In the genomic region with DNA sequence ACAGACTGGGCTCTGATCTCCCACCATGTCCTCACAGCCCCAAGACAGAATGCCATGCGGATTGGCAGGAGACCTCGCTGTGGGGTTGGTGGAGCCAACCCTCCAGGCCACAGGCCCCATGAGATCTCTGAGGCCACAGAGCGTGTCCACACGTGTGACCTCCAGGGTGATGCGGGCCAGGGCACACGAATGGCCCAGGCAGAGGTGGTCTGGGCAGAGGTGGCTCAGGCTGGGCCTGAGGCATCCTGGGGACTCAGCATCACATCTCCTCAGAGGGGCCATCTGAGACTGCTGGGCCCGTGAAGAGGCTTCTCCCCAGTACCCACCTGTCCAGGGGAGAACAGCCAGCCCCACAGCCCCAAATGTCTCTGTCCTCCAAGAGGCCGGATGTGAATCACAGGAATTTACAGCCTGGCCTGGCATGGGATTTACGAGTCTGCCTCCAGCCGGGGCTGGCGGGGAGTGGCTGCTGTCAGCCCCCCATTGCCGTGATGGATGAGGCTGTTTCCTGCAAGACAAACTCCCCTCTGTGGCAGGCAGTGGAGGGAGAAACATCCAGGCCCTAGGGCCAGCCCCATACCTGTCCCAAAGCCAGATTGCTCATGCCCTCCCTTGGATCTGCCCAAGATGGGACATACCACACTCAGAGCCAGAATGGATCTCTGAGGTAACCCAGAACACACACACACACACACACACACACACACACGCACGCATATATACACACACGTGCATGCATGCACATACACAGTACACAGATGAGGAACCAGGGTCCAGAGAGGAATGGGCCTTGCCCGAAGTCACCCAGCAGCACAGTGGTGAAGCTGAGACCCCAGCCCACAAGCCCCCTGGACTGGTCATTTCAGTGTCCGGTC, we compare ENCODE assay signal across 1 cellular context.
TF ChIP-seq lines count a peak whose summit lies in the region.

No MANE protein-coding gene starts in this region.

TF ChIP-seq in HEK293, 187 proteins besides CTCF, POLR2A, EP300 and RAD21 (continued from another document):
- TF ChIP-seq PRDM2 (tag by site-specific recombination; IDR thresholded peaks at IDR 0.05; ENCODE audit: borderline replicate concordance) = 0 out of 2 replicates have a peak, but pooled peaks have one; percentile 39
- TF ChIP-seq ZSCAN4 (tag by site-specific recombination; IDR thresholded peaks at IDR 0.05) = peak; percentile 88
- TF ChIP-seq GLIS2 (tag by site-specific recombination; IDR thresholded peaks at IDR 0.05) = peak; percentile 50
- peak; percentile 88 for TF ChIP-seq GLIS1 (tag by site-specific recombination; IDR thresholded peaks at IDR 0.05)
- TF ChIP-seq MZF1 (tag by site-specific recombination; IDR thresholded peaks at IDR 0.05; ENCODE audit: borderline replicate concordance) = no peak
- 0 out of 2 replicates have a peak, but pooled peaks have one; percentile 17 for TF ChIP-seq BCL11B (tag by site-specific recombination; IDR thresholded peaks at IDR 0.05; ENCODE audit: low read depth)
- TF ChIP-seq ZNF664 (tag by site-specific recombination; IDR thresholded peaks at IDR 0.05) = no peak
- TF ChIP-seq KLF8 (tag by site-specific recombination; IDR thresholded peaks at IDR 0.05) = no peak
- no peak for TF ChIP-seq ZNF629 (tag by site-specific recombination; IDR thresholded peaks at IDR 0.05)
- no peak for TF ChIP-seq ZNF518A (tag by site-specific recombination; conservative IDR thresholded peaks at IDR 0.05; ENCODE audit: low read depth)
- TF ChIP-seq ZSCAN23 (tag by site-specific recombination; IDR thresholded peaks at IDR 0.05) = no peak
- peak; percentile 88 for TF ChIP-seq ZNF341 (tag by site-specific recombination; IDR thresholded peaks at IDR 0.05; ENCODE audit: low read depth)
TF ChIP-seq in HEK293: peak in this region for 11.
